ENCODE assay signal across 18 cellular contexts in genomic region chr4:10088135-10089010, GRCh38. TPM values are rescaled to one million over a fixed set of nuclear protein-coding genes. Genes with fewer than 3 reads are reported as not detected.
DNase-seq lines count a peak whose midpoint lies in the region; ATAC-seq, FAIRE-seq and TF ChIP-seq lines count a peak whose summit lies in the region.
"Had no signal": no experiment of that assay in that cellular context is flagged by ENCODE, and none has a peak within 500 bp of the region (broad histone marks: within the 10 kb centered on the region; RNA-seq: fewer than 3 reads in every experiment).

No MANE protein-coding gene starts in this region.

- no peak overlapping the region for H3K4me3 Mint-ChIP-seq in progenitor cell of endocrine pancreas (ENCODE audit: low read depth)
- H3K4me3 Mint-ChIP-seq: activated CD4-positive, alpha-beta T cell treated with anti-CD3 and anti-CD28 coated beads, Interleukin-2, amount 10 ng/mL, durations not matched to agents 7 days and 5 days had no signal

- H3K36me3 Mint-ChIP-seq in progenitor cell of endocrine pancreas (ENCODE audit: insufficient read depth) = peaks cover 30% of the 10 kb centered on the region

- no peak for FAIRE-seq in GM12892 (lab: Jason Lieb, UNC)
- FAIRE-seq: TTC549 had no signal

- H3K27me3 ChIP-seq in Peyer's patch (no peaks in the 10 kb centered on the region), foreskin keratinocyte (no peaks in the 10 kb centered on the region)
- H3K27me3 ChIP-seq: tibial artery had no signal

- no peaks in the 10 kb centered on the region for H3K9me3 Mint-ChIP-seq in progenitor cell of endocrine pancreas (ENCODE audit: low read depth)
- H3K9me3 Mint-ChIP-seq: activated CD4-positive, alpha-beta T cell treated with anti-CD3 and anti-CD28 coated beads, Interleukin-2, amount 10 ng/mL, durations not matched to agents 7 days and 5 days had no signal

- TF ChIP-seq CTCF in Peyer's patch (IDR thresholded peaks at IDR 0.05) (no peak), foreskin keratinocyte (conservative IDR thresholded peaks at IDR 0.05) (no peak), progenitor cell of endocrine pancreas (IDR thresholded peaks at IDR 0.05; ENCODE audit: unreplicated experiment) (no peak), omental fat pad (IDR thresholded peaks at IDR 0.05) (no peak), GM13977 (IDR thresholded peaks at IDR 0.05; ENCODE audit: extremely low read depth, insufficient read depth, missing control alignments) (no peak)

- H3K36me3 ChIP-seq in Peyer's patch = peaks cover 0 to 92% (median 0%) of the 10 kb centered on the region in 3 donors

- H3K4me1 Mint-ChIP-seq in progenitor cell of endocrine pancreas (ENCODE audit: low read depth) = peaks cover 17% of the 10 kb centered on the region

- TF ChIP-seq POLR2A in GM12892 (IDR thresholded peaks at IDR 0.05; ENCODE audit: low read depth, low read length) (0 out of 2 replicates have a peak, but pooled peaks have one; percentile 21), Peyer's patch (IDR thresholded peaks at IDR 0.05) (no peak), erythroblast (IDR thresholded peaks at IDR 0.05; ENCODE audit: low read length) (no peak)

- H3K27ac ChIP-seq in Peyer's patch = peak overlapping the region in 3 of 4 donors; percentile 16 to 89 (median 70)
- peak overlapping the region; percentile 93 for H3K27ac ChIP-seq in foreskin keratinocyte
- H3K27ac ChIP-seq: SK-N-MC had no signal

- H3K4me3 ChIP-seq in Peyer's patch = no peak overlapping the region
- H3K4me3 ChIP-seq: SK-N-MC, tibial artery had no signal

- DNase-seq in GM12892 (ENCODE audit: insufficient read length) (no peak), Peyer's patch (no peak), foreskin keratinocyte (peak; percentile 87 to 95), progenitor cell of endocrine pancreas (ENCODE audit: low spot score, unreplicated experiment) (no peak), omental fat pad (ENCODE audit: low spot score) (no peak), mucosa of gallbladder (ENCODE audit: low spot score) (no peak), GM13977 (ENCODE audit: low spot score) (no peak), erythroblast (lab: John Stamatoyannopoulos, UW) (no peak)
- DNase-seq: activated CD4-positive, alpha-beta T cell treated with anti-CD3 and anti-CD28 coated beads, Interleukin-2, amount 10 ng/mL, durations not matched to agents 7 days and 5 days; activated T-cell treated with anti-CD3 and anti-CD28 coated beads, Interleukin-2, amount 50 U/mL, for 48 hours; cortex of kidney; NCI-H187 treated with DMSO at 0.1 percent for 48 hours; NCI-H524 treated with DMSO at 0.1 percent for 48 hours; OCI-M1; stimulated activated CD4-positive, alpha-beta T cell treated with anti-CD3 and anti-CD28 coated beads, Interleukin-1b, Interleukin-23, amount 100 ng/mL, for 48 hours had no signal

- H3K4me1 ChIP-seq in Peyer's patch = peaks cover 0 to 51% (median 6%) of the 10 kb centered on the region in 4 donors
- H3K4me1 ChIP-seq in foreskin keratinocyte = peaks cover 6% of the 10 kb centered on the region

- H3K27ac Mint-ChIP-seq in progenitor cell of endocrine pancreas = peak overlapping the region; percentile 91
- H3K27ac Mint-ChIP-seq: activated CD4-positive, alpha-beta T cell treated with anti-CD3 and anti-CD28 coated beads, Interleukin-2, amount 10 ng/mL, durations not matched to agents 7 days and 5 days had no signal

- ATAC-seq in foreskin keratinocyte = peak; percentile 93
- no peak for ATAC-seq in omental fat pad (ENCODE audit: low FRiP score)

- H3K9me3 ChIP-seq in Peyer's patch = no peaks in the 10 kb centered on the region
- H3K9me3 ChIP-seq: tibial artery had no signal

- H3K27me3 Mint-ChIP-seq in progenitor cell of endocrine pancreas = no peaks in the 10 kb centered on the region
- H3K27me3 Mint-ChIP-seq: activated CD4-positive, alpha-beta T cell treated with anti-CD3 and anti-CD28 coated beads, Interleukin-2, amount 10 ng/mL, durations not matched to agents 7 days and 5 days had no signal

- in situ Hi-C loops in GM13977 (cut with MboI; ENCODE audit: low pct_unique_long_range_greater_than_20kb, low sequenced_read_pairs, unreplicated experiment) = no loop called here

RNA-seq across cellular contexts. Expression of gene WDR1, which starts 28.2 kb away (rescaled TPM):
- 137 TPM for polyA plus RNA-seq in GM12892 (2012; ENCODE audit: missing spikeins)
- 100 to 1,000 TPM; 170 to 192 (median 180) TPM for total RNA-seq in Peyer's patch
- total RNA-seq in foreskin keratinocyte = 383 and 394 TPM in 2 replicates
- 293 and 310 TPM in 2 replicates for polyA plus RNA-seq in foreskin keratinocyte
- 191 and 200 TPM in 2 replicates for total RNA-seq in progenitor cell of endocrine pancreas
- 100 to 1,000 TPM; 114 to 219 (median 135) TPM for total RNA-seq in omental fat pad
- 297 TPM for total RNA-seq in mucosa of gallbladder

Comparison
In these comparisons a context has a peak if more than half of its experiments do, and no peak if none do; other contexts are left out.
1. DNase-seq: peak in foreskin keratinocyte (2 of 2); none in GM12892 (single experiment), Peyer's patch (0 of 3), progenitor cell of endocrine pancreas (single experiment), omental fat pad (single experiment), mucosa of gallbladder (single experiment), GM13977 (single experiment) and erythroblast (0 of 2).